In genomic region chr2:64913357-64913869, GRCh38 we compare ENCODE assay signal across 9 cellular contexts.
DNase-seq lines count a peak whose midpoint lies in the region; ATAC-seq and TF ChIP-seq lines count a peak whose summit lies in the region.
"Had no signal": no experiment of that assay in that cellular context is flagged by ENCODE, and none has a peak within 500 bp of the region (broad histone marks: within the 10 kb centered on the region; RNA-seq: fewer than 3 reads in every experiment).

No MANE protein-coding gene starts in this region.

- no peaks in the 10 kb centered on the region for H3K4me1 ChIP-seq in prostate gland (replicated peaks)

- intact Hi-C loops in activated CD4-positive, alpha-beta memory T cell treated with anti-CD3 and anti-CD28 coated beads for 36 hours (cut with micrococcal nuclease), result no loop called here
- intact Hi-C loops in prostate gland (cut with DNase I), result no loop called here

- H3K27ac Mint-ChIP-seq in activated CD4-positive, alpha-beta memory T cell treated with anti-CD3 and anti-CD28 coated beads for 36 hours, result no peak overlapping the region
- H3K27ac Mint-ChIP-seq in progenitor cell of endocrine pancreas, result no peak overlapping the region

- peak; percentile 14 for DNase-seq in NOMO-1 treated with DMSO at 0.1 percent for 48 hours (lab: John Stamatoyannopoulos, UW; ENCODE audit: unreplicated experiment)
- DNase-seq in NOMO-1 treated with dmso at 0.1 percent for 144 hours (lab: John Stamatoyannopoulos, UW; ENCODE audit: unreplicated experiment), result no peak
- no peak for DNase-seq in LNCaP clone FGC (ENCODE audit: low read depth)
- DNase-seq in activated CD4-positive, alpha-beta memory T cell treated with anti-CD3 and anti-CD28 coated beads for 36 hours, result peak; percentile 37
- DNase-seq in progenitor cell of endocrine pancreas (ENCODE audit: low spot score, unreplicated experiment), result peak; percentile 40
- DNase-seq in activated CD8-positive, alpha-beta memory T cell treated with anti-CD3 and anti-CD28 coated beads, Interleukin-2, amount 50 U/mL, for 4 hours, result no peak
- DNase-seq in prostate gland (ENCODE audit: low spot score), result no peak

- H3K36me3 ChIP-seq in prostate gland, result no peaks in the 10 kb centered on the region

- H3K36me3 Mint-ChIP-seq in activated CD4-positive, alpha-beta memory T cell treated with anti-CD3 and anti-CD28 coated beads for 36 hours, result no peaks in the 10 kb centered on the region
- H3K36me3 Mint-ChIP-seq in progenitor cell of endocrine pancreas (ENCODE audit: insufficient read depth), result no peaks in the 10 kb centered on the region
- H3K36me3 Mint-ChIP-seq: CD14-positive monocyte had no signal

- no peak for TF ChIP-seq POLR2A in prostate gland (IDR thresholded peaks at IDR 0.05)

- WGBS in prostate gland, result 66% methylated on average over 5 of the region's 5 CpGs

- ATAC-seq in HG03095 (IDR thresholded peaks at IDR 0.05; ENCODE audit: unreplicated experiment), result no peak

- POLR2A ChIA-PET in activated CD4-positive, alpha-beta memory T cell treated with anti-CD3 and anti-CD28 coated beads for 36 hours (lab: Charles Lee), result no interaction called here

- peaks cover 15% of the 10 kb centered on the region for H3K4me1 Mint-ChIP-seq in activated CD4-positive, alpha-beta memory T cell treated with anti-CD3 and anti-CD28 coated beads for 36 hours (ENCODE audit: low read depth)
- H3K4me1 Mint-ChIP-seq in progenitor cell of endocrine pancreas (ENCODE audit: low read depth), result peaks cover 1% of the 10 kb centered on the region

- H3K9me3 Mint-ChIP-seq in activated CD4-positive, alpha-beta memory T cell treated with anti-CD3 and anti-CD28 coated beads for 36 hours, result no peaks in the 10 kb centered on the region
- no peaks in the 10 kb centered on the region for H3K9me3 Mint-ChIP-seq in progenitor cell of endocrine pancreas (ENCODE audit: low read depth)
- H3K9me3 Mint-ChIP-seq: CD14-positive monocyte had no signal

- H3K9me3 ChIP-seq in prostate gland, result no peaks in the 10 kb centered on the region

- CTCF ChIA-PET in activated CD4-positive, alpha-beta memory T cell treated with anti-CD3 and anti-CD28 coated beads for 36 hours (lab: Charles Lee), result interaction anchor here (0.6 to 1.4 kb wide), 4 partner anchors 66 to 583 kb away, joined by 3 to 4 read pairs (median 3); no protein-coding TSS in a partner anchor

- H3K27ac ChIP-seq in prostate gland, result no peak overlapping the region

- no peaks in the 10 kb centered on the region for H3K27me3 ChIP-seq in prostate gland (replicated peaks; ENCODE audit: insufficient read depth)

- no peak overlapping the region for H3K4me3 ChIP-seq in LNCaP clone FGC (ENCODE audit: low read depth, low read length)
- H3K4me3 ChIP-seq in prostate gland, result no peak overlapping the region

- H3K4me3 Mint-ChIP-seq in activated CD4-positive, alpha-beta memory T cell treated with anti-CD3 and anti-CD28 coated beads for 36 hours, result no peak overlapping the region
- H3K4me3 Mint-ChIP-seq in progenitor cell of endocrine pancreas (ENCODE audit: low read depth), result no peak overlapping the region
- H3K4me3 Mint-ChIP-seq: CD14-positive monocyte had no signal

- TF ChIP-seq CTCF in LNCaP clone FGC (IDR thresholded peaks at IDR 0.05; ENCODE audit: control insufficient read depth, extremely low read depth, insufficient read depth), result peak; percentile 30; the same call in 1 of the 2 replicates
- peak; percentile 75 for TF ChIP-seq CTCF in progenitor cell of endocrine pancreas (IDR thresholded peaks at IDR 0.05; ENCODE audit: unreplicated experiment)
- peak in 2 of 4 experiments; percentile 3 to 50 for TF ChIP-seq CTCF in prostate gland (IDR thresholded peaks at IDR 0.05)

- no peaks in the 10 kb centered on the region for H3K27me3 Mint-ChIP-seq in activated CD4-positive, alpha-beta memory T cell treated with anti-CD3 and anti-CD28 coated beads for 36 hours
- peaks cover 3% of the 10 kb centered on the region for H3K27me3 Mint-ChIP-seq in progenitor cell of endocrine pancreas

Comparison
In these comparisons a context has a peak if more than half of its experiments do, and no peak if none do; other contexts are left out.
1. DNase-seq: peak in NOMO-1 treated with DMSO at 0.1 percent for 48 hours (single experiment), activated CD4-positive, alpha-beta memory T cell treated with anti-CD3 and anti-CD28 coated beads for 36 hours (single experiment) and progenitor cell of endocrine pancreas (single experiment); none in NOMO-1 treated with dmso at 0.1 percent for 144 hours (single experiment), LNCaP clone FGC (single experiment), activated CD8-positive, alpha-beta memory T cell treated with anti-CD3 and anti-CD28 coated beads, Interleukin-2, amount 50 U/mL, for 4 hours (single experiment) and prostate gland (single experiment).